Comparison of ENCODE assay signal across 27 cellular contexts in the genomic region with DNA sequence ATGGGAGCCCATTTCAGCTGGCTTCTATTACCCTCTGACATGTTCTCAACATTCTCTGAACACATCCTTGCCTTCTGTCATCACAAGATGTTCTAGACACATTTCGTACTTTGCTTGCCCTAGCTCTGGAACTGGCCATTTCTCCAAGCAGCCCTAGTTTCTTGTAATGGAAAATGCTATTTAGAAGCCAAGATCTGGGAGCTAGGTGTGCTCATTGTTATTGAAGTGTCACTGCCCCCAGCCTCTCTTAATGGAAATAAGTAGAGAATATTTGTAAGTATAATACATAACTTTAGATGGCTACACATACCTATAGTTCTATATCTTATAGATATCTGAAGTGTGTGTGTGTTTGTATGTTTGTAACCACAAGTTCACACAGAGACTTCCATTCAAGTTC. TPM values are rescaled to one million over a fixed set of nuclear protein-coding genes. Genes with fewer than 3 reads are reported as not detected.
DNase-seq lines count a peak whose midpoint lies in the region; ATAC-seq, FAIRE-seq and TF ChIP-seq lines count a peak whose summit lies in the region.
"Had no signal": no experiment of that assay in that cellular context is flagged by ENCODE, and none has a peak within 500 bp of the region (broad histone marks: within the 10 kb centered on the region; RNA-seq: fewer than 3 reads in every experiment).

No MANE protein-coding gene starts in this region.

- peaks cover 3 to 8% of the 10 kb centered on the region in 2 experiments; a peak in 4 of 5 replicates for H3K36me3 ChIP-seq in HepG2 (replicated peaks in 1 of 2; ENCODE audit: control insufficient read depth in 1 of 2, insufficient read depth in 2 of 2, low read length in 2 of 2)
- peaks cover 0 to 8% (median 0%) of the 10 kb centered on the region in 4 donors for H3K36me3 ChIP-seq in right lobe of liver
- H3K36me3 ChIP-seq in naive thymus-derived CD4-positive, alpha-beta T cell (ENCODE audit: control insufficient read depth in 2 of 3, insufficient read depth in 3 of 3, low read length in 3 of 3) = peaks cover 0 to 31% (median 0%) of the 10 kb centered on the region in 3 experiments

- H3K9ac ChIP-seq in HepG2 (ENCODE audit: insufficient read depth, low read depth, low read length) = no peak overlapping the region
- H3K9ac ChIP-seq: KMS-11 had no signal

- H3K27me3 Mint-ChIP-seq in activated CD4-positive, alpha-beta T cell treated with anti-CD3 and anti-CD28 coated beads for 36 hours = no peaks in the 10 kb centered on the region
- no peaks in the 10 kb centered on the region for H3K27me3 Mint-ChIP-seq in activated CD4-positive, alpha-beta T cell treated with anti-CD3 and anti-CD28 coated beads, Interleukin-2, amount 10 ng/mL, durations not matched to agents 7 days and 5 days
- H3K27me3 Mint-ChIP-seq in activated CD4-positive, alpha-beta memory T cell treated with anti-CD3 and anti-CD28 coated beads, Interleukin-2, amount 10 ng/mL, durations not matched to agents 7 days and 5 days = no peaks in the 10 kb centered on the region
- no peaks in the 10 kb centered on the region for H3K27me3 Mint-ChIP-seq in naive thymus-derived CD4-positive, alpha-beta T cell
- H3K27me3 Mint-ChIP-seq: IgD-negative memory B cell had no signal

- H3K27me3 ChIP-seq in HepG2 (ENCODE audit: control insufficient read depth in 1 of 2, insufficient read depth in 2 of 2, low read length in 2 of 2) (no peaks in the 10 kb centered on the region), right lobe of liver (no peaks in the 10 kb centered on the region)
- no peaks in the 10 kb centered on the region for H3K27me3 ChIP-seq in naive thymus-derived CD4-positive, alpha-beta T cell (ENCODE audit: control insufficient read depth in 2 of 2, insufficient read depth in 2 of 2, low read length in 2 of 2)
- H3K27me3 ChIP-seq: BE2C had no signal

- in situ Hi-C loops in HepG2 (cut with HindIII; ENCODE audit: extremely low pct_ligation_motif_present, low pct_unique_long_range_greater_than_20kb) = no loop called here

- no peak for FAIRE-seq in HepG2 (lab: Jason Lieb, UNC)
- FAIRE-seq: G401.6 had no signal

- intact Hi-C loops in activated CD4-positive, alpha-beta T cell treated with anti-CD3 and anti-CD28 coated beads for 36 hours (cut with DNase I, micrococcal nuclease) = no loop called here
- intact Hi-C loops in HepG2 (cut with micrococcal nuclease; ENCODE audit: unreplicated experiment) (no loop called here), right lobe of liver (cut with DNase I) (no loop called here)
- intact Hi-C loops in naive thymus-derived CD4-positive, alpha-beta T cell (cut with micrococcal nuclease) = no loop called here

- peaks cover 63% of the 10 kb centered on the region for H3K36me3 Mint-ChIP-seq in activated CD4-positive, alpha-beta T cell treated with anti-CD3 and anti-CD28 coated beads for 36 hours (ENCODE audit: low read depth)
- H3K36me3 Mint-ChIP-seq in activated CD4-positive, alpha-beta T cell treated with anti-CD3 and anti-CD28 coated beads, Interleukin-2, amount 10 ng/mL, durations not matched to agents 7 days and 5 days (ENCODE audit: low read depth) = peaks cover 82% of the 10 kb centered on the region
- H3K36me3 Mint-ChIP-seq in activated CD4-positive, alpha-beta memory T cell treated with anti-CD3 and anti-CD28 coated beads, Interleukin-2, amount 10 ng/mL, durations not matched to agents 7 days and 5 days (ENCODE audit: low read depth) = peaks cover 78% of the 10 kb centered on the region
- peaks cover 18 to 59% (median 43%) of the 10 kb centered on the region in 5 donors for H3K36me3 Mint-ChIP-seq in naive thymus-derived CD4-positive, alpha-beta T cell

- CTCF ChIA-PET in activated CD4-positive, alpha-beta T cell treated with anti-CD3 and anti-CD28 coated beads for 36 hours (lab: Charles Lee) = interaction anchor here (0.6 to 5.6 kb wide), 9 partner anchors 13 to 198 kb away, joined by 3 to 44 read pairs (median 4); a partner anchor contains a TSS
- CTCF ChIA-PET in activated CD4-positive, alpha-beta T cell treated with anti-CD3 and anti-CD28 coated beads, Interleukin-2, amount 10 ng/mL, durations not matched to agents 7 days and 5 days (lab: Charles Lee) = interaction anchor here (0.6 to 4.7 kb wide), 5 partner anchors 7 to 28 kb away, joined by 3 to 30 read pairs (median 5); a partner anchor contains a TSS
- CTCF ChIA-PET in HepG2 (lab: Yijun Ruan, JAX; ENCODE audit: low intra/inter-chr PET ratio, low total read pairs) = no interaction called here
- CTCF ChIA-PET in activated CD4-positive, alpha-beta memory T cell treated with anti-CD3 and anti-CD28 coated beads, Interleukin-2, amount 10 ng/mL, durations not matched to agents 7 days and 5 days (lab: Charles Lee) = interaction anchor here (0.6 to 6.0 kb wide), 6 partner anchors 14 to 162 kb away, joined by 3 to 70 read pairs (median 6); a partner anchor contains a TSS
- CTCF ChIA-PET in naive thymus-derived CD4-positive, alpha-beta T cell (lab: Charles Lee) = interaction anchor here (5.1 to 5.3 kb wide), 2 partner anchors 13 to 27 kb away, joined by 29 to 45 read pairs; no protein-coding TSS in a partner anchor

- 0% methylated on average over 1 of the region's 1 CpG for WGBS in HepG2 (ENCODE audit: low lambda C conversion rate)
- WGBS in right lobe of liver (ENCODE audit: insufficient coverage, low coverage, low lambda C conversion rate, missing lambda C conversion rate) = 0% methylated on average over 1 of the region's 1 CpG

- TF ChIP-seq CTCF in HepG2 (CRISPR knock-in tag; IDR thresholded peaks at IDR 0.05) (no peak), right lobe of liver (IDR thresholded peaks at IDR 0.05) (no peak)

- TF ChIP-seq EP300 in HepG2 (IDR thresholded peaks at IDR 0.05; ENCODE audit: low read depth in 2 of 2, low read length in 2 of 2) (no peak), HepG2 (CRISPR knock-in tag; IDR thresholded peaks at IDR 0.05; ENCODE audit: borderline replicate concordance) (no peak)

- H3K27ac Mint-ChIP-seq in activated CD4-positive, alpha-beta T cell treated with anti-CD3 and anti-CD28 coated beads for 36 hours = peak overlapping the region; percentile 14
- no peak overlapping the region for H3K27ac Mint-ChIP-seq in activated CD4-positive, alpha-beta T cell treated with anti-CD3 and anti-CD28 coated beads, Interleukin-2, amount 10 ng/mL, durations not matched to agents 7 days and 5 days
- peak overlapping the region; percentile 10 for H3K27ac Mint-ChIP-seq in activated CD4-positive, alpha-beta memory T cell treated with anti-CD3 and anti-CD28 coated beads, Interleukin-2, amount 10 ng/mL, durations not matched to agents 7 days and 5 days
- H3K27ac Mint-ChIP-seq in naive thymus-derived CD4-positive, alpha-beta T cell = peak overlapping the region in 5 of 9 donors; percentile 9 to 80 (median 28)
- H3K27ac Mint-ChIP-seq: IgD-negative memory B cell had no signal

- POLR2A ChIA-PET in activated CD4-positive, alpha-beta T cell treated with anti-CD3 and anti-CD28 coated beads for 36 hours (lab: Charles Lee) = interaction anchor here (0.6 kb wide), 1 partner anchor 353 kb away, joined by 3 read pairs; no protein-coding TSS in a partner anchor
- POLR2A ChIA-PET in activated CD4-positive, alpha-beta T cell treated with anti-CD3 and anti-CD28 coated beads, Interleukin-2, amount 10 ng/mL, durations not matched to agents 7 days and 5 days (lab: Charles Lee) = no interaction called here
- POLR2A ChIA-PET in HepG2 (lab: Yijun Ruan, JAX) = interaction anchor here (2.8 kb wide), 1 partner anchor 29 kb away, joined by 9 read pairs; a partner anchor contains a TSS
- POLR2A ChIA-PET in activated CD4-positive, alpha-beta memory T cell treated with anti-CD3 and anti-CD28 coated beads, Interleukin-2, amount 10 ng/mL, durations not matched to agents 7 days and 5 days (lab: Charles Lee) = interaction anchor here (10.2 to 12.3 kb wide), 2 partner anchors 10 to 27 kb away, joined by 223 to 253 read pairs; a partner anchor contains a TSS
- POLR2A ChIA-PET in naive thymus-derived CD4-positive, alpha-beta T cell (lab: Charles Lee) = interaction anchor here (2.0 to 23.6 kb wide), 4 partner anchors 7 to 61 kb away, joined by 6 to 696 read pairs (median 552); a partner anchor contains a TSS

- H3K4me2 ChIP-seq in HepG2 (ENCODE audit: low read depth, low read length) = no peak overlapping the region
- H3K4me2 ChIP-seq: KMS-11, PC-9 had no signal

- H3K79me2 ChIP-seq in HepG2 (ENCODE audit: insufficient read depth, low read length) = peaks cover 45% of the 10 kb centered on the region

- H3K27ac ChIP-seq in HepG2 (ENCODE audit: extremely low read length, insufficient read depth, low read length) = no peak overlapping the region
- no peak overlapping the region for H3K27ac ChIP-seq in right lobe of liver
- H3K27ac ChIP-seq in naive thymus-derived CD4-positive, alpha-beta T cell (ENCODE audit: low read depth, low read length) = peak overlapping the region; percentile 3
- H3K27ac ChIP-seq: KMS-11, PC-9 had no signal

- BruUV-seq in HepG2 (replicated peaks; lab: Mats Ljungman, UMichigan) = no TSS peak

- TF ChIP-seq POLR2A in HepG2 (IDR thresholded peaks at IDR 0.05; ENCODE audit: insufficient read depth in 1 of 2, low read depth in 2 of 2, low read length in 2 of 2) = no peak
- no peak for TF ChIP-seq POLR2A in right lobe of liver (IDR thresholded peaks at IDR 0.05)

- no peak overlapping the region for H3K4me3 ChIP-seq in HepG2 (replicated peaks in 1 of 3; ENCODE audit: insufficient read depth in 1 of 3, low read depth in 2 of 3, low read length in 3 of 3)
- H3K4me3 ChIP-seq in right lobe of liver = no peak overlapping the region
- no peak overlapping the region for H3K4me3 ChIP-seq in naive thymus-derived CD4-positive, alpha-beta T cell (ENCODE audit: low read length)
- H3K4me3 ChIP-seq: HAP-1, PC-9 had no signal

- DNase-seq in activated CD4-positive, alpha-beta T cell treated with anti-CD3 and anti-CD28 coated beads for 36 hours = no peak
- DNase-seq in activated CD4-positive, alpha-beta T cell treated with anti-CD3 and anti-CD28 coated beads, Interleukin-2, amount 10 ng/mL, durations not matched to agents 7 days and 5 days = no peak
- DNase-seq in HepG2 (ENCODE audit: low spot score) (no peak), right lobe of liver (no peak), SHP77 treated with DMSO at 0.1 percent for 48 hours (lab: John Stamatoyannopoulos, UW) (no peak)
- no peak for DNase-seq in activated CD4-positive, alpha-beta memory T cell treated with anti-CD3 and anti-CD28 coated beads, Interleukin-2, amount 10 ng/mL, durations not matched to agents 7 days and 5 days
- no peak for DNase-seq in naive thymus-derived CD4-positive, alpha-beta T cell
- DNase-seq: ACHN, BE2C, Caco-2, GOT3, MM.1S, NCI-H1417, NCI-H1694, NCI-H2029 treated with DMSO at 0.1 percent for 48 hours, NCI-H446 treated with DMSO at 0.1 percent for 48 hours, NCI-H526, NCI-H82, PC-9 had no signal

- H3K4me1 ChIP-seq in HepG2 (ENCODE audit: insufficient read depth, low read length) = peaks cover 62% of the 10 kb centered on the region
- peaks cover 0 to 33% (median 12%) of the 10 kb centered on the region in 4 donors for H3K4me1 ChIP-seq in right lobe of liver
- H3K4me1 ChIP-seq in naive thymus-derived CD4-positive, alpha-beta T cell (ENCODE audit: control insufficient read depth in 2 of 2, insufficient read depth in 2 of 2, low read length in 2 of 2) = peaks cover 41 to 63% of the 10 kb centered on the region in 2 donors
- H3K4me1 ChIP-seq: BE2C had no signal

- peaks cover 68% of the 10 kb centered on the region for H3K4me1 Mint-ChIP-seq in activated CD4-positive, alpha-beta T cell treated with anti-CD3 and anti-CD28 coated beads for 36 hours
- H3K4me1 Mint-ChIP-seq in activated CD4-positive, alpha-beta T cell treated with anti-CD3 and anti-CD28 coated beads, Interleukin-2, amount 10 ng/mL, durations not matched to agents 7 days and 5 days = peaks cover 77% of the 10 kb centered on the region
- H3K4me1 Mint-ChIP-seq in activated CD4-positive, alpha-beta memory T cell treated with anti-CD3 and anti-CD28 coated beads, Interleukin-2, amount 10 ng/mL, durations not matched to agents 7 days and 5 days = peaks cover 82% of the 10 kb centered on the region
- peaks cover 42 to 77% (median 72%) of the 10 kb centered on the region in 7 donors for H3K4me1 Mint-ChIP-seq in naive thymus-derived CD4-positive, alpha-beta T cell

- H3K9me3 ChIP-seq in HepG2 (ENCODE audit: low read length) (0 out of 2 replicates have a peak, but pooled peaks cover 4% of the 10 kb centered on the region), right lobe of liver (no peaks in the 10 kb centered on the region)
- H3K9me3 ChIP-seq in naive thymus-derived CD4-positive, alpha-beta T cell (ENCODE audit: control insufficient read depth in 2 of 3, low read length in 3 of 3) = no peaks in the 10 kb centered on the region
- H3K9me3 ChIP-seq: BE2C, HAP-1 had no signal

- 0 out of 2 replicates have a peak, but pooled peaks cover 7% of the 10 kb centered on the region for H4K20me1 ChIP-seq in HepG2 (ENCODE audit: insufficient read depth, low read length)

- no peak for TF ChIP-seq RAD21 in HepG2 (CRISPR knock-in tag; IDR thresholded peaks at IDR 0.05)

- H3K9me3 Mint-ChIP-seq in activated CD4-positive, alpha-beta T cell treated with anti-CD3 and anti-CD28 coated beads for 36 hours (ENCODE audit: low read depth) = peaks cover 1% of the 10 kb centered on the region
- peaks cover 8% of the 10 kb centered on the region for H3K9me3 Mint-ChIP-seq in activated CD4-positive, alpha-beta T cell treated with anti-CD3 and anti-CD28 coated beads, Interleukin-2, amount 10 ng/mL, durations not matched to agents 7 days and 5 days
- H3K9me3 Mint-ChIP-seq in activated CD4-positive, alpha-beta memory T cell treated with anti-CD3 and anti-CD28 coated beads, Interleukin-2, amount 10 ng/mL, durations not matched to agents 7 days and 5 days = no peaks in the 10 kb centered on the region
- H3K9me3 Mint-ChIP-seq in naive thymus-derived CD4-positive, alpha-beta T cell = peaks cover 0 to 3% (median 0%) of the 10 kb centered on the region in 11 donors

- no peak overlapping the region for H2AFZ ChIP-seq in HepG2 (ENCODE audit: low read length)
- H2AFZ ChIP-seq: PC-9 had no signal

- ATAC-seq in activated CD4-positive, alpha-beta T cell treated with anti-CD3 and anti-CD28 coated beads for 36 hours = no peak
- ATAC-seq in HepG2 (no peak), right lobe of liver (no peak), HG03521 (IDR thresholded peaks at IDR 0.05; ENCODE audit: unreplicated experiment) (no peak)
- ATAC-seq in naive thymus-derived CD4-positive, alpha-beta T cell = no peak
- ATAC-seq: Right ventricle myocardium inferior had no signal

- no peak overlapping the region for H3K4me3 Mint-ChIP-seq in activated CD4-positive, alpha-beta T cell treated with anti-CD3 and anti-CD28 coated beads for 36 hours
- no peak overlapping the region for H3K4me3 Mint-ChIP-seq in activated CD4-positive, alpha-beta T cell treated with anti-CD3 and anti-CD28 coated beads, Interleukin-2, amount 10 ng/mL, durations not matched to agents 7 days and 5 days
- H3K4me3 Mint-ChIP-seq in activated CD4-positive, alpha-beta memory T cell treated with anti-CD3 and anti-CD28 coated beads, Interleukin-2, amount 10 ng/mL, durations not matched to agents 7 days and 5 days = no peak overlapping the region
- H3K4me3 Mint-ChIP-seq in naive thymus-derived CD4-positive, alpha-beta T cell = peak overlapping the region in 1 of 10 donors; percentile 22
- H3K4me3 Mint-ChIP-seq: CD14-positive monocyte, IgD-negative memory B cell had no signal

RNA-seq across cellular contexts. Expression of a gene that starts 6.9 kb away (rescaled TPM):
- total RNA-seq in activated CD4-positive, alpha-beta T cell treated with anti-CD3 and anti-CD28 coated beads for 36 hours = 10 to 100 TPM; 36.4 to 45.0 TPM
- total RNA-seq in activated CD4-positive, alpha-beta T cell treated with anti-CD3 and anti-CD28 coated beads, Interleukin-2, amount 10 ng/mL, durations not matched to agents 7 days and 5 days = 10 to 100 TPM; 74.5 to 74.9 TPM
- total RNA-seq in HepG2 (2016; rRNA removed; fragmentation: Illumina TruSeq; extraction: Trizol) (76.6 and 124 TPM in 2 replicates), right lobe of liver (10 to 100 TPM; 18.9 to 30.7 (median 28.4) TPM)
- total RNA-seq in HepG2 (2016; cell fraction: cytosol; rRNA removed; fragmentation: Illumina TruSeq; extraction: Trizol; ENCODE audit: low read depth) = 12.0 and 14.9 TPM in 2 replicates
- total RNA-seq in HepG2 (2016; cell fraction: insoluble cytoplasmic fraction; rRNA removed; fragmentation: Illumina TruSeq; extraction: Trizol) = 82.6 and 130 TPM in 2 replicates
- total RNA-seq in HepG2 (2016; cell fraction: membrane; rRNA removed; fragmentation: Illumina TruSeq; extraction: Trizol) = 36.1 and 39.2 TPM in 2 replicates
- 35.4 and 41.2 TPM in 2 replicates for total RNA-seq in HepG2 (2016; cell fraction: nucleus; rRNA removed; fragmentation: Illumina TruSeq; extraction: Trizol)
- polyA plus RNA-seq in HepG2 (2011; rRNA removed) = 39.9 and 44.8 TPM in 2 replicates
- 29.0 and 43.5 TPM in 2 replicates for polyA plus RNA-seq in HepG2 (2011; cell fraction: cytosol; rRNA removed)
- 12.5 and 20.0 TPM in 2 replicates for polyA plus RNA-seq in HepG2 (2011; cell fraction: nucleus; rRNA removed)
- polyA plus RNA-seq in HepG2 (2012) = 55.6 and 62.7 TPM in 2 replicates
- polyA plus RNA-seq in HepG2 (2016; cell fraction: cytosol; fragmentation: Illumina TruSeq; extraction: Trizol; ENCODE audit: low read depth) = 6.5 and 6.6 TPM in 2 replicates
- 143 and 162 TPM in 2 replicates for polyA plus RNA-seq in HepG2 (2016; cell fraction: insoluble cytoplasmic fraction; fragmentation: Illumina TruSeq; extraction: Trizol; ENCODE audit: low read depth)
- polyA plus RNA-seq in HepG2 (2016; cell fraction: membrane; fragmentation: Illumina TruSeq; extraction: Trizol; ENCODE audit: low read depth) = 21.2 and 21.7 TPM in 2 replicates
- 60.2 and 60.7 TPM in 2 replicates for polyA plus RNA-seq in HepG2 (2016; cell fraction: nucleus; fragmentation: Illumina TruSeq; extraction: Trizol; ENCODE audit: insufficient read depth, low read depth)
- 10.4 and 12.8 TPM in 2 replicates for polyA minus RNA-seq in HepG2 (2011; rRNA and poly(A)+ RNA removed; ENCODE audit: low replicate concordance)
- 13.6 and 15.5 TPM in 2 replicates for polyA minus RNA-seq in HepG2 (2011; cell fraction: cytosol; rRNA and poly(A)+ RNA removed)
- polyA minus RNA-seq in HepG2 (2011; cell fraction: nucleus; rRNA and poly(A)+ RNA removed) = 16.1 and 16.2 TPM in 2 replicates
- total RNA-seq in activated CD4-positive, alpha-beta memory T cell treated with anti-CD3 and anti-CD28 coated beads, Interleukin-2, amount 10 ng/mL, durations not matched to agents 7 days and 5 days = 10 to 100 TPM; 81.9 to 83.1 TPM
- 100 to 1,000 TPM in 2 of 5 experiments, 10 to 100 TPM in 3; 24.8 to 124 (median 73.6) TPM for total RNA-seq in naive thymus-derived CD4-positive, alpha-beta T cell
- polyA plus RNA-seq in naive thymus-derived CD4-positive, alpha-beta T cell = 100 to 1,000 TPM; 116 to 160 TPM

RNA-seq across cellular contexts. Expression of a gene that starts 9.1 kb away (rescaled TPM):
- 1 to 10 TPM; 1.9 to 2.1 TPM for total RNA-seq in activated CD4-positive, alpha-beta T cell treated with anti-CD3 and anti-CD28 coated beads for 36 hours
- total RNA-seq in activated CD4-positive, alpha-beta T cell treated with anti-CD3 and anti-CD28 coated beads, Interleukin-2, amount 10 ng/mL, durations not matched to agents 7 days and 5 days = 1 to 10 TPM; 5.3 to 7.2 TPM
- total RNA-seq in HepG2 (2016; rRNA removed; fragmentation: Illumina TruSeq; extraction: Trizol) (278 and 348 TPM in 2 replicates), right lobe of liver (1 to 10 TPM in 4 of 6 experiments, under 1 TPM in 2; 0.59 to 6.3 (median 2.7) TPM)
- 36.9 and 39.1 TPM in 2 replicates for total RNA-seq in HepG2 (2016; cell fraction: cytosol; rRNA removed; fragmentation: Illumina TruSeq; extraction: Trizol; ENCODE audit: low read depth)
- 251 and 366 TPM in 2 replicates for total RNA-seq in HepG2 (2016; cell fraction: insoluble cytoplasmic fraction; rRNA removed; fragmentation: Illumina TruSeq; extraction: Trizol)
- 71.8 and 83.2 TPM in 2 replicates for total RNA-seq in HepG2 (2016; cell fraction: membrane; rRNA removed; fragmentation: Illumina TruSeq; extraction: Trizol)
- total RNA-seq in HepG2 (2016; cell fraction: nucleus; rRNA removed; fragmentation: Illumina TruSeq; extraction: Trizol) = 84.8 and 90.9 TPM in 2 replicates
- polyA plus RNA-seq in HepG2 (2011; rRNA removed) = 1,649 and 1,898 TPM in 2 replicates
- polyA plus RNA-seq in HepG2 (2011; cell fraction: cytosol; rRNA removed) = 422 and 472 TPM in 2 replicates
- 82.9 and 122 TPM in 2 replicates for polyA plus RNA-seq in HepG2 (2011; cell fraction: nucleus; rRNA removed)
- polyA plus RNA-seq in HepG2 (2012) = 700 and 2,334 TPM in 2 replicates
- polyA plus RNA-seq in HepG2 (2016; cell fraction: cytosol; fragmentation: Illumina TruSeq; extraction: Trizol; ENCODE audit: low read depth) = 30.5 and 35.0 TPM in 2 replicates
- polyA plus RNA-seq in HepG2 (2016; cell fraction: insoluble cytoplasmic fraction; fragmentation: Illumina TruSeq; extraction: Trizol; ENCODE audit: low read depth) = 150 and 168 TPM in 2 replicates
- polyA plus RNA-seq in HepG2 (2016; cell fraction: membrane; fragmentation: Illumina TruSeq; extraction: Trizol; ENCODE audit: low read depth) = 38.8 and 42.8 TPM in 2 replicates
- 79.1 and 81.3 TPM in 2 replicates for polyA plus RNA-seq in HepG2 (2016; cell fraction: nucleus; fragmentation: Illumina TruSeq; extraction: Trizol; ENCODE audit: insufficient read depth, low read depth)
- polyA minus RNA-seq in HepG2 (2011; rRNA and poly(A)+ RNA removed; ENCODE audit: low replicate concordance) = 151 and 198 TPM in 2 replicates
- 87.0 and 146 TPM in 2 replicates for polyA minus RNA-seq in HepG2 (2011; cell fraction: cytosol; rRNA and poly(A)+ RNA removed)
- polyA minus RNA-seq in HepG2 (2011; cell fraction: nucleus; rRNA and poly(A)+ RNA removed) = 37.3 and 51.0 TPM in 2 replicates
- total RNA-seq in activated CD4-positive, alpha-beta memory T cell treated with anti-CD3 and anti-CD28 coated beads, Interleukin-2, amount 10 ng/mL, durations not matched to agents 7 days and 5 days = 100 to 1,000 TPM; 165 to 176 TPM
- total RNA-seq in naive thymus-derived CD4-positive, alpha-beta T cell = 10 to 100 TPM in 2 of 5 experiments, 1 to 10 TPM in 1, under 1 TPM in 1, not detected in 1; 0.65 to 15.7 (median 8.0) TPM
- polyA plus RNA-seq in naive thymus-derived CD4-positive, alpha-beta T cell = not detected
- total RNA-seq: Right ventricle myocardium inferior, RPMI7951 had no signal
- polyA plus RNA-seq: IgD-negative memory B cell had no signal

RNA-seq across cellular contexts. Expression of a gene that starts 13.2 kb away (rescaled TPM):
- total RNA-seq in activated CD4-positive, alpha-beta T cell treated with anti-CD3 and anti-CD28 coated beads for 36 hours = 10 to 100 TPM; 10.1 to 16.7 TPM
- total RNA-seq in activated CD4-positive, alpha-beta T cell treated with anti-CD3 and anti-CD28 coated beads, Interleukin-2, amount 10 ng/mL, durations not matched to agents 7 days and 5 days = 10 to 100 TPM; 16.6 to 17.6 TPM
- total RNA-seq in HepG2 (2016; rRNA removed; fragmentation: Illumina TruSeq; extraction: Trizol) = 18.7 and 20.9 TPM in 2 replicates
- total RNA-seq in HepG2 (2016; cell fraction: cytosol; rRNA removed; fragmentation: Illumina TruSeq; extraction: Trizol; ENCODE audit: low read depth) = 4.7 and 6.1 TPM in 2 replicates
- total RNA-seq in HepG2 (2016; cell fraction: insoluble cytoplasmic fraction; rRNA removed; fragmentation: Illumina TruSeq; extraction: Trizol) = 19.1 and 20.1 TPM in 2 replicates
- 11.7 and 12.0 TPM in 2 replicates for total RNA-seq in HepG2 (2016; cell fraction: membrane; rRNA removed; fragmentation: Illumina TruSeq; extraction: Trizol)
- 7.6 and 7.9 TPM in 2 replicates for total RNA-seq in HepG2 (2016; cell fraction: nucleus; rRNA removed; fragmentation: Illumina TruSeq; extraction: Trizol)
- 15.5 and 17.6 TPM in 2 replicates for polyA plus RNA-seq in HepG2 (2011; rRNA removed)
- 19.4 and 26.2 TPM in 2 replicates for polyA plus RNA-seq in HepG2 (2011; cell fraction: cytosol; rRNA removed)
- polyA plus RNA-seq in HepG2 (2011; cell fraction: nucleus; rRNA removed) = 9.3 and 10.5 TPM in 2 replicates
- polyA plus RNA-seq in HepG2 (2012) = 10.5 and 11.1 TPM in 2 replicates
- polyA plus RNA-seq in HepG2 (2016; cell fraction: cytosol; fragmentation: Illumina TruSeq; extraction: Trizol; ENCODE audit: low read depth) = 3.6 and 4.1 TPM in 2 replicates
- 22.2 and 23.4 TPM in 2 replicates for polyA plus RNA-seq in HepG2 (2016; cell fraction: insoluble cytoplasmic fraction; fragmentation: Illumina TruSeq; extraction: Trizol; ENCODE audit: low read depth)
- polyA plus RNA-seq in HepG2 (2016; cell fraction: membrane; fragmentation: Illumina TruSeq; extraction: Trizol; ENCODE audit: low read depth) = 7.5 and 8.0 TPM in 2 replicates
- 10.3 and 14.0 TPM in 2 replicates for polyA plus RNA-seq in HepG2 (2016; cell fraction: nucleus; fragmentation: Illumina TruSeq; extraction: Trizol; ENCODE audit: insufficient read depth, low read depth)
- 5.1 and 16.2 TPM in 2 replicates for polyA minus RNA-seq in HepG2 (2011; rRNA and poly(A)+ RNA removed; ENCODE audit: low replicate concordance)
- polyA minus RNA-seq in HepG2 (2011; cell fraction: cytosol; rRNA and poly(A)+ RNA removed) = 9.3 and 9.9 TPM in 2 replicates
- polyA minus RNA-seq in HepG2 (2011; cell fraction: nucleus; rRNA and poly(A)+ RNA removed) = 5.5 and 7.0 TPM in 2 replicates
- total RNA-seq in right lobe of liver = 1 to 10 TPM; 3.0 to 9.9 (median 6.6) TPM
- 10 to 100 TPM; 22.9 to 23.2 TPM for total RNA-seq in activated CD4-positive, alpha-beta memory T cell treated with anti-CD3 and anti-CD28 coated beads, Interleukin-2, amount 10 ng/mL, durations not matched to agents 7 days and 5 days
- 10 to 100 TPM; 18.7 to 45.9 (median 25.0) TPM for total RNA-seq in naive thymus-derived CD4-positive, alpha-beta T cell
- 10 to 100 TPM; 69.6 to 80.3 TPM for polyA plus RNA-seq in naive thymus-derived CD4-positive, alpha-beta T cell
